ENCODE assay signal across 11 cellular contexts in genomic region chr2:223055836-223056235, GRCh38. TPM values are rescaled to one million over a fixed set of nuclear protein-coding genes. Genes with fewer than 3 reads are reported as not detected.
A peak's percentile ranks its signal among the peaks of the same experiment; 100 is the strongest.
DNase-seq lines count a peak whose midpoint lies in the region; ATAC-seq, FAIRE-seq and TF ChIP-seq lines count a peak whose summit lies in the region.
"Had no signal": no experiment of that assay in that cellular context is flagged by ENCODE, and none has a peak within 500 bp of the region (broad histone marks: within the 10 kb centered on the region; RNA-seq: fewer than 3 reads in every experiment).

No MANE protein-coding gene starts in this region.

- H3K27me3 ChIP-seq in ascending aorta: no peaks in the 10 kb centered on the region
- H3K27me3 ChIP-seq in subcutaneous abdominal adipose tissue (ENCODE audit: control insufficient read depth in 5 of 5, insufficient read depth in 4 of 5, low read length in 5 of 5): peaks cover 0 to 8% (median 5%) of the 10 kb centered on the region in 5 donors

- H3K36me3 ChIP-seq in ascending aorta: no peaks in the 10 kb centered on the region
- no peaks in the 10 kb centered on the region for H3K36me3 ChIP-seq in kidney (ENCODE audit: control insufficient read depth in 1 of 2, insufficient read depth in 2 of 2, low read length in 2 of 2)
- no peaks in the 10 kb centered on the region for H3K36me3 ChIP-seq in subcutaneous abdominal adipose tissue (ENCODE audit: control insufficient read depth in 5 of 5, insufficient read depth in 5 of 5, low read length in 5 of 5)

- H3K9me3 ChIP-seq in ascending aorta (no peaks in the 10 kb centered on the region), kidney (ENCODE audit: control insufficient read depth in 1 of 2, low read length in 2 of 2) (no peaks in the 10 kb centered on the region), subcutaneous abdominal adipose tissue (ENCODE audit: control insufficient read depth in 5 of 5, low read length in 5 of 5) (no peaks in the 10 kb centered on the region)

- no peak overlapping the region for H3K9ac ChIP-seq in kidney (ENCODE audit: low read length in 2 of 2)
- no peak overlapping the region for H3K9ac ChIP-seq in subcutaneous abdominal adipose tissue (ENCODE audit: low read length in 5 of 5)

- H3K4me3 ChIP-seq in ascending aorta (peak overlapping the region in 1 of 2 donors; percentile 68), kidney (ENCODE audit: low read length in 2 of 2) (peak overlapping the region in 1 of 2 donors; percentile 8), subcutaneous abdominal adipose tissue (ENCODE audit: low read depth in 1 of 5, low read length in 5 of 5) (peak overlapping the region in 2 of 5 donors; percentile 18 to 19)

- H3K27ac ChIP-seq in ascending aorta: peak overlapping the region; percentile 80 to 83
- H3K27ac ChIP-seq in kidney (ENCODE audit: low read depth in 2 of 2, low read length in 2 of 2): peak overlapping the region; percentile 55 to 68
- peak overlapping the region; percentile 32 for H3K27ac ChIP-seq in subcutaneous abdominal adipose tissue (ENCODE audit: low read depth, low read length)

- TF ChIP-seq CTCF in ascending aorta (IDR thresholded peaks at IDR 0.05) (no peak), kidney (IDR thresholded peaks at IDR 0.05; ENCODE audit: borderline replicate concordance, extremely low read depth, insufficient read depth) (no peak), GM10266 (IDR thresholded peaks at IDR 0.05; ENCODE audit: control insufficient read depth, insufficient read depth, low read depth, missing control alignments) (no peak)

- intact Hi-C loops in ascending aorta (cut with DNase I) (loop anchor here (5.0 kb wide), 1 partner anchor 671 kb away; no protein-coding TSS in a partner anchor), kidney (cut with DNase I) (no loop called here)

- peak; percentile 76 for DNase-seq in NCI-H2029 treated with DMSO at 0.1 percent for 48 hours (lab: John Stamatoyannopoulos, UW)
- no peak for DNase-seq in ascending aorta (ENCODE audit: low spot score in 2 of 2)
- no peak for DNase-seq in kidney
- DNase-seq in activated T-cell treated with anti-CD3 and anti-CD28 coated beads, Interleukin-2, amount 50 U/mL, for 48 hours: no peak
- no peak for DNase-seq in GM10266 (ENCODE audit: extremely low spot score)
- DNase-seq in epidermal melanocyte (ENCODE audit: insufficient read length, low spot score): no peak
- DNase-seq: activated CD8-positive, alpha-beta T cell treated with anti-CD3 and anti-CD28 coated beads for 36 hours had no signal

- no peak for ATAC-seq in GM21367 (IDR thresholded peaks at IDR 0.05; ENCODE audit: unreplicated experiment)
- ATAC-seq: activated CD8-positive, alpha-beta T cell treated with anti-CD3 and anti-CD28 coated beads for 36 hours had no signal

- peaks cover 8 to 30% of the 10 kb centered on the region in 2 donors for H3K4me1 ChIP-seq in ascending aorta
- H3K4me1 ChIP-seq in kidney (ENCODE audit: control insufficient read depth in 1 of 2, insufficient read depth in 1 of 2, low read depth in 1 of 2, low read length in 2 of 2): peaks cover 0 to 3% of the 10 kb centered on the region in 2 donors
- peaks cover 5 to 62% (median 60%) of the 10 kb centered on the region in 5 donors for H3K4me1 ChIP-seq in subcutaneous abdominal adipose tissue (ENCODE audit: control insufficient read depth in 5 of 5, insufficient read depth in 5 of 5, low read length in 5 of 5)

- no peak for FAIRE-seq in kidney (lab: Jason Lieb, UNC)
- FAIRE-seq: endothelial cell of umbilical vein had no signal

RNA-seq across cellular contexts. Expression of gene KCNE4, which starts 3.8 kb away (rescaled TPM):
- 18.3 TPM for total RNA-seq in ascending aorta
- total RNA-seq in kidney: 4.2 TPM
- 4.0 TPM for polyA plus RNA-seq in kidney (ENCODE audit: insufficient read depth, low read depth, low replicate concordance)
- total RNA-seq: activated CD8-positive, alpha-beta T cell treated with anti-CD3 and anti-CD28 coated beads for 36 hours; endothelial cell of umbilical vein had no signal
- polyA plus RNA-seq: IgD-negative memory B cell had no signal
